2 cellular contexts compared by ENCODE assay signal in the genomic region with DNA sequence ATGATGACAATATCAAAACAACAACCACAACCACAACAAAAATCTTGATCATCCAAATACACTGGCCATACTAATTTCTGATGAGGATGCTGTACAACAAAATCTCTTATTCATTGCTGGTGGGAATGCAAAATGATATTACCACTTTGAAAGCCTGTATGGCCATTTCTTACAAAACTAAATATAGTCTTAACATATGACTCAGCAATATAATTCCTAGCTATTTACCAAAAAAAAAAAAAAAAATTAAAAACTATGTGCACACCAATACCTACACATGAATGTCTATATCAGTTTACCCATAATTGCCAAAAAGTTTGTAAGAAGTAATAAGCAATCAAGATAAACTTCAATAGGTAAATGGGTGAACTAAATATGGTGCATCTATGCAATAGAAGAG.
TF ChIP-seq lines count a peak whose summit lies in the region.

No MANE protein-coding gene starts in this region.

TF ChIP-seq in SK-N-SH, 30 proteins besides CTCF, POLR2A, EP300 and RAD21 (continued from another document):
- TF ChIP-seq, protein P1, sequence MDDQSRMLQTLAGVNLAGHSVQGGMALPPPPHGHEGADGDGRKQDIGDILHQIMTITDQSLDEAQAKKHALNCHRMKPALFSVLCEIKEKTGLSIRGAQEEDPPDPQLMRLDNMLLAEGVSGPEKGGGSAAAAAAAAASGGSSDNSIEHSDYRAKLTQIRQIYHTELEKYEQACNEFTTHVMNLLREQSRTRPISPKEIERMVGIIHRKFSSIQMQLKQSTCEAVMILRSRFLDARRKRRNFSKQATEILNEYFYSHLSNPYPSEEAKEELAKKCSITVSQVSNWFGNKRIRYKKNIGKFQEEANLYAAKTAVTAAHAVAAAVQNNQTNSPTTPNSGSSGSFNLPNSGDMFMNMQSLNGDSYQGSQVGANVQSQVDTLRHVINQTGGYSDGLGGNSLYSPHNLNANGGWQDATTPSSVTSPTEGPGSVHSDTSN (IDR thresholded peaks at IDR 0.05) = no peak
TF ChIP-seq in SK-N-SH: peak in this region for 0.

TF ChIP-seq in K562, 482 proteins besides CTCF, POLR2A, EP300 and RAD21 (continued from another document):
- TF ChIP-seq, protein P2, sequence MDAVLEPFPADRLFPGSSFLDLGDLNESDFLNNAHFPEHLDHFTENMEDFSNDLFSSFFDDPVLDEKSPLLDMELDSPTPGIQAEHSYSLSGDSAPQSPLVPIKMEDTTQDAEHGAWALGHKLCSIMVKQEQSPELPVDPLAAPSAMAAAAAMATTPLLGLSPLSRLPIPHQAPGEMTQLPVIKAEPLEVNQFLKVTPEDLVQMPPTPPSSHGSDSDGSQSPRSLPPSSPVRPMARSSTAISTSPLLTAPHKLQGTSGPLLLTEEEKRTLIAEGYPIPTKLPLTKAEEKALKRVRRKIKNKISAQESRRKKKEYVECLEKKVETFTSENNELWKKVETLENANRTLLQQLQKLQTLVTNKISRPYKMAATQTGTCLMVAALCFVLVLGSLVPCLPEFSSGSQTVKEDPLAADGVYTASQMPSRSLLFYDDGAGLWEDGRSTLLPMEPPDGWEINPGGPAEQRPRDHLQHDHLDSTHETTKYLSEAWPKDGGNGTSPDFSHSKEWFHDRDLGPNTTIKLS (IDR thresholded peaks at IDR 0.05; ENCODE audit: borderline replicate concordance, low read depth) = no peak
- peak; percentile 42; the same call in 1 of the 2 replicates for TF ChIP-seq C11orf30 (IDR thresholded peaks at IDR 0.05; ENCODE audit: low read depth)
- no peak for TF ChIP-seq ESRRB (CRISPR knock-in tag; IDR thresholded peaks at IDR 0.05; ENCODE audit: borderline replicate concordance)
- TF ChIP-seq ZKSCAN3 (CRISPR knock-in tag; IDR thresholded peaks at IDR 0.05) = no peak
- TF ChIP-seq MAFG (tag; conservative IDR thresholded peaks at IDR 0.05) = peak; percentile 63
- TF ChIP-seq RCOR1 (IDR thresholded peaks at IDR 0.05; ENCODE audit: borderline replicate concordance in 1 of 2, low read depth in 2 of 2, low read length in 2 of 2) = no peak
- TF ChIP-seq MTA3 (IDR thresholded peaks at IDR 0.05; ENCODE audit: borderline replicate concordance) = no peak
- no peak for TF ChIP-seq MIER1 (IDR thresholded peaks at IDR 0.05; ENCODE audit: low read depth)
- TF ChIP-seq NFE2L1 (tag; IDR thresholded peaks at IDR 0.05; ENCODE audit: borderline replicate concordance, low read depth) = 0 out of 2 replicates have a peak, but pooled peaks have one; percentile 7
- peak; percentile 72 for TF ChIP-seq ZNF316 (IDR thresholded peaks at IDR 0.05)
- TF ChIP-seq TARDBP (IDR thresholded peaks at IDR 0.05) = no peak
- TF ChIP-seq, protein P3, sequence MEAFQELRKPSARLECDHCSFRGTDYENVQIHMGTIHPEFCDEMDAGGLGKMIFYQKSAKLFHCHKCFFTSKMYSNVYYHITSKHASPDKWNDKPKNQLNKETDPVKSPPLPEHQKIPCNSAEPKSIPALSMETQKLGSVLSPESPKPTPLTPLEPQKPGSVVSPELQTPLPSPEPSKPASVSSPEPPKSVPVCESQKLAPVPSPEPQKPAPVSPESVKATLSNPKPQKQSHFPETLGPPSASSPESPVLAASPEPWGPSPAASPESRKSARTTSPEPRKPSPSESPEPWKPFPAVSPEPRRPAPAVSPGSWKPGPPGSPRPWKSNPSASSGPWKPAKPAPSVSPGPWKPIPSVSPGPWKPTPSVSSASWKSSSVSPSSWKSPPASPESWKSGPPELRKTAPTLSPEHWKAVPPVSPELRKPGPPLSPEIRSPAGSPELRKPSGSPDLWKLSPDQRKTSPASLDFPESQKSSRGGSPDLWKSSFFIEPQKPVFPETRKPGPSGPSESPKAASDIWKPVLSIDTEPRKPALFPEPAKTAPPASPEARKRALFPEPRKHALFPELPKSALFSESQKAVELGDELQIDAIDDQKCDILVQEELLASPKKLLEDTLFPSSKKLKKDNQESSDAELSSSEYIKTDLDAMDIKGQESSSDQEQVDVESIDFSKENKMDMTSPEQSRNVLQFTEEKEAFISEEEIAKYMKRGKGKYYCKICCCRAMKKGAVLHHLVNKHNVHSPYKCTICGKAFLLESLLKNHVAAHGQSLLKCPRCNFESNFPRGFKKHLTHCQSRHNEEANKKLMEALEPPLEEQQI (IDR thresholded peaks at IDR 0.05) = no peak
- no peak for TF ChIP-seq SPI1 (IDR thresholded peaks at IDR 0.05; ENCODE audit: borderline replicate concordance, low read depth, low read length)
- no peak for TF ChIP-seq L3MBTL2 (IDR thresholded peaks at IDR 0.05)
